Comparison of ENCODE assay signal across 13 cellular contexts in genomic region chr4:99027304-99027703, GRCh38.
"Had no signal": no experiment of that assay in that cellular context is flagged by ENCODE, and none has a peak within 500 bp of the region (broad histone marks: within the 10 kb centered on the region; RNA-seq: fewer than 3 reads in every experiment).

No MANE protein-coding gene starts in this region.

- H3K9me3 ChIP-seq: body of pancreas, heart left ventricle had no signal

- H3K4me3 ChIP-seq: body of pancreas, dorsolateral prefrontal cortex, heart left ventricle had no signal

- ATAC-seq: body of pancreas; heart left ventricle; naive thymus-derived CD8-positive, alpha-beta T cell had no signal

- H3K27ac ChIP-seq: body of pancreas, dorsolateral prefrontal cortex, heart left ventricle had no signal

- H3K27me3 ChIP-seq: body of pancreas, dorsolateral prefrontal cortex, heart left ventricle had no signal

- H3K27ac Mint-ChIP-seq: stimulated activated naive B cell treated with anti-CD40 and anti-IgM and Interleukin-4, amounts not matched to agents 10 μg/mL and 1 μg/mL and 100 μg/mL, for 72 hours had no signal

- DNase-seq: activated CD4-positive, alpha-beta T cell treated with anti-CD3 and anti-CD28 coated beads, Interleukin-2, amount 50 U/mL, for 4 hours; activated naive CD4-positive, alpha-beta T cell; body of pancreas; dorsolateral prefrontal cortex; heart left ventricle; mesendoderm; naive thymus-derived CD8-positive, alpha-beta T cell; nucleus accumbens; posterior cingulate gyrus; retina; stimulated activated naive B cell treated with anti-CD40 and anti-IgM and Interleukin-4, amounts not matched to agents 10 μg/mL and 1 μg/mL and 100 μg/mL, for 72 hours; T-helper 1 cell; T-helper 9 cell had no signal

- H3K27me3 Mint-ChIP-seq: naive thymus-derived CD8-positive, alpha-beta T cell; stimulated activated naive B cell treated with anti-CD40 and anti-IgM and Interleukin-4, amounts not matched to agents 10 μg/mL and 1 μg/mL and 100 μg/mL, for 72 hours had no signal

- H3K4me3 Mint-ChIP-seq: naive thymus-derived CD8-positive, alpha-beta T cell; stimulated activated naive B cell treated with anti-CD40 and anti-IgM and Interleukin-4, amounts not matched to agents 10 μg/mL and 1 μg/mL and 100 μg/mL, for 72 hours had no signal
